In genomic region chr2:227515742-227516141, GRCh38 we compare ENCODE assay signal across 27 cellular contexts. TPM values are rescaled to one million over a fixed set of nuclear protein-coding genes. Genes with fewer than 3 reads are reported as not detected.
A peak's percentile ranks its signal among the peaks of the same experiment; 100 is the strongest.
DNase-seq lines count a peak whose midpoint lies in the region; ATAC-seq and TF ChIP-seq lines count a peak whose summit lies in the region.
"Had no signal": no experiment of that assay in that cellular context is flagged by ENCODE, and none has a peak within 500 bp of the region (broad histone marks: within the 10 kb centered on the region; RNA-seq: fewer than 3 reads in every experiment).

No MANE protein-coding gene starts in this region.

- ATAC-seq in Right ventricle myocardium inferior (no peak), foreskin keratinocyte (peak; percentile 60), HG02588 (IDR thresholded peaks at IDR 0.05; ENCODE audit: unreplicated experiment) (no peak), GM18520 (IDR thresholded peaks at IDR 0.05; ENCODE audit: unreplicated experiment) (no peak)
- no peak for ATAC-seq in activated CD4-positive, alpha-beta T cell treated with anti-CD3 and anti-CD28 coated beads for 36 hours
- ATAC-seq: activated CD8-positive, alpha-beta memory T cell treated with anti-CD3 and anti-CD28 coated beads, Interleukin-2, amount 10 ng/mL, durations not matched to agents 7 days and 5 days; activated T-cell treated with anti-CD3 and anti-CD28 coated beads, Interleukin-2, amount 50 U/mL, for 4 hours; heart right ventricle; lower lobe of right lung; natural killer cell treated with Interleukin-12 subunit alpha and Interleukin-12 subunit beta and Interleukin-15 and Interleukin-18, amount 100 ng/mL, for 72 hours; SK-N-SH treated with all-trans-retinoic acid at 6 μM for 48 hours; stimulated activated naive B cell treated with anti-CD40 and anti-IgM and Interleukin-4, amounts not matched to agents 10 μg/mL and 1 μg/mL and 100 μg/mL, for 72 hours had no signal

- POLR2A ChIA-PET in RWPE1 (lab: Yijun Ruan, JAX; ENCODE audit: low non-redundant PET): no interaction called here
- POLR2A ChIA-PET in activated CD4-positive, alpha-beta T cell treated with anti-CD3 and anti-CD28 coated beads for 36 hours (lab: Charles Lee): no interaction called here

- DNase-seq in cardiac muscle cell (ENCODE audit: low read depth in 1 of 2, low spot score in 1 of 2) (no peak), Right ventricle myocardium inferior (ENCODE audit: missing footprints) (no peak), RWPE1 (ENCODE audit: low spot score) (peak; percentile 4), foreskin keratinocyte (peak; percentile 19 to 56), amygdala (lab: John Stamatoyannopoulos, UW) (no peak)
- no peak for DNase-seq in activated CD4-positive, alpha-beta T cell treated with anti-CD3 and anti-CD28 coated beads for 36 hours
- DNase-seq: 8988T; activated CD4-positive, alpha-beta T cell treated with anti-CD3 and anti-CD28 coated beads, Interleukin-2, amount 50 U/mL, for 4 hours; activated CD8-positive, alpha-beta memory T cell treated with anti-CD3 and anti-CD28 coated beads, Interleukin-2, amount 10 ng/mL, durations not matched to agents 7 days and 5 days; activated gamma-delta T cell; activated naive CD8-positive, alpha-beta T cell treated with anti-CD3 and anti-CD28 coated beads for 36 hours; activated T-cell treated with anti-CD3 and anti-CD28 coated beads, Interleukin-2, amount 50 U/mL, for 4 hours; CD4-positive, alpha-beta memory T cell; heart right ventricle; Karpas-422; kidney; lower lobe of right lung; NCI-H1436 treated with DMSO at 0.1 percent for 48 hours; stimulated activated naive B cell treated with anti-CD40 and anti-IgM and Interleukin-4, amounts not matched to agents 10 μg/mL and 1 μg/mL and 100 μg/mL, for 72 hours; substantia nigra; T-helper 2 cell had no signal

- no peak overlapping the region for H3K4me3 Mint-ChIP-seq in activated CD4-positive, alpha-beta T cell treated with anti-CD3 and anti-CD28 coated beads for 36 hours
- H3K4me3 Mint-ChIP-seq: activated CD8-positive, alpha-beta memory T cell treated with anti-CD3 and anti-CD28 coated beads, Interleukin-2, amount 10 ng/mL, durations not matched to agents 7 days and 5 days; activated naive CD8-positive, alpha-beta T cell treated with anti-CD3 and anti-CD28 coated beads for 36 hours; activated T-cell treated with anti-CD3 and anti-CD28 coated beads, Interleukin-2, amount 50 U/mL, for 4 hours; dendritic cell treated with granulocyte-macrophage colony-stimulating factor and Interleukin-4, amounts not matched to agents 40 ng/mL and 50 ng/mL, for 4 days; natural killer cell treated with Interleukin-12 subunit alpha and Interleukin-12 subunit beta and Interleukin-15 and Interleukin-18, amount 100 ng/mL, for 72 hours; stimulated activated naive B cell treated with anti-CD40 and anti-IgM and Interleukin-4, amounts not matched to agents 10 μg/mL and 1 μg/mL and 100 μg/mL, for 72 hours; type B pancreatic cell had no signal

- H3K36me3 Mint-ChIP-seq in activated CD4-positive, alpha-beta T cell treated with anti-CD3 and anti-CD28 coated beads for 36 hours (ENCODE audit: low read depth): peaks cover 21% of the 10 kb centered on the region
- H3K36me3 Mint-ChIP-seq: natural killer cell treated with Interleukin-12 subunit alpha and Interleukin-12 subunit beta and Interleukin-15 and Interleukin-18, amount 100 ng/mL, for 72 hours had no signal

- TF ChIP-seq CTCF in cardiac muscle cell (IDR thresholded peaks at IDR 0.05; ENCODE audit: low read depth, low read length) (no peak), RWPE1 (conservative IDR thresholded peaks at IDR 0.05; ENCODE audit: low read depth) (no peak), foreskin keratinocyte (conservative IDR thresholded peaks at IDR 0.05) (no peak)

- H3K4me3 ChIP-seq in cardiac muscle cell: no peak overlapping the region
- H3K4me3 ChIP-seq: heart right ventricle, lower lobe of right lung had no signal

- H3K9me3 Mint-ChIP-seq in activated CD4-positive, alpha-beta T cell treated with anti-CD3 and anti-CD28 coated beads for 36 hours (ENCODE audit: low read depth): no peaks in the 10 kb centered on the region
- H3K9me3 Mint-ChIP-seq: activated naive CD8-positive, alpha-beta T cell treated with anti-CD3 and anti-CD28 coated beads for 36 hours; activated T-cell treated with anti-CD3 and anti-CD28 coated beads, Interleukin-2, amount 50 U/mL, for 4 hours; CD4-positive, alpha-beta memory T cell; dendritic cell treated with granulocyte-macrophage colony-stimulating factor and Interleukin-4, amounts not matched to agents 40 ng/mL and 50 ng/mL, for 4 days; natural killer cell treated with Interleukin-12 subunit alpha and Interleukin-12 subunit beta and Interleukin-15 and Interleukin-18, amount 100 ng/mL, for 72 hours; stimulated activated naive B cell treated with anti-CD40 and anti-IgM and Interleukin-4, amounts not matched to agents 10 μg/mL and 1 μg/mL and 100 μg/mL, for 72 hours; type B pancreatic cell had no signal

- peak overlapping the region; percentile 12 for H3K27ac ChIP-seq in cardiac muscle cell
- no peak overlapping the region for H3K27ac ChIP-seq in RWPE1
- peak overlapping the region; percentile 11 for H3K27ac ChIP-seq in foreskin keratinocyte
- H3K27ac ChIP-seq: lower lobe of right lung had no signal

- intact Hi-C loops in Right ventricle myocardium inferior (cut with DNase I): no loop called here
- intact Hi-C loops in activated CD4-positive, alpha-beta T cell treated with anti-CD3 and anti-CD28 coated beads for 36 hours (cut with DNase I, micrococcal nuclease): loop anchor here in 1 of 2 experiments (5.0 kb wide), 1 partner anchor 33 kb away; no protein-coding TSS in a partner anchor

- CTCF ChIA-PET in RWPE1 (lab: Yijun Ruan, JAX): interaction anchor here (0.7 kb wide), 1 partner anchor 40 kb away, joined by 3 read pairs; no protein-coding TSS in a partner anchor
- CTCF ChIA-PET in activated CD4-positive, alpha-beta T cell treated with anti-CD3 and anti-CD28 coated beads for 36 hours (lab: Charles Lee): interaction anchor here (0.6 kb wide), 1 partner anchor 251 kb away, joined by 4 read pairs; no protein-coding TSS in a partner anchor

- peaks cover 69% of the 10 kb centered on the region for H3K4me1 Mint-ChIP-seq in activated CD4-positive, alpha-beta T cell treated with anti-CD3 and anti-CD28 coated beads for 36 hours

- no peaks in the 10 kb centered on the region for H3K9me3 ChIP-seq in cardiac muscle cell (ENCODE audit: low read depth)
- H3K9me3 ChIP-seq: heart right ventricle, lower lobe of right lung had no signal

- peaks cover 3% of the 10 kb centered on the region for H3K36me3 ChIP-seq in cardiac muscle cell
- H3K36me3 ChIP-seq: lower lobe of right lung had no signal

- H3K27me3 ChIP-seq in cardiac muscle cell (no peaks in the 10 kb centered on the region), foreskin keratinocyte (no peaks in the 10 kb centered on the region)
- H3K27me3 ChIP-seq: heart right ventricle had no signal

- H3K4me1 ChIP-seq in cardiac muscle cell (ENCODE audit: low read depth) (peaks cover 40% of the 10 kb centered on the region), foreskin keratinocyte (peaks cover 25% of the 10 kb centered on the region)

- H3K27me3 Mint-ChIP-seq in activated CD4-positive, alpha-beta T cell treated with anti-CD3 and anti-CD28 coated beads for 36 hours: no peaks in the 10 kb centered on the region
- H3K27me3 Mint-ChIP-seq: activated CD8-positive, alpha-beta memory T cell treated with anti-CD3 and anti-CD28 coated beads, Interleukin-2, amount 10 ng/mL, durations not matched to agents 7 days and 5 days; activated naive CD8-positive, alpha-beta T cell treated with anti-CD3 and anti-CD28 coated beads for 36 hours; CD4-positive, alpha-beta memory T cell; dendritic cell treated with granulocyte-macrophage colony-stimulating factor and Interleukin-4, amounts not matched to agents 40 ng/mL and 50 ng/mL, for 4 days; natural killer cell treated with Interleukin-12 subunit alpha and Interleukin-12 subunit beta and Interleukin-15 and Interleukin-18, amount 100 ng/mL, for 72 hours; stimulated activated naive B cell treated with anti-CD40 and anti-IgM and Interleukin-4, amounts not matched to agents 10 μg/mL and 1 μg/mL and 100 μg/mL, for 72 hours; type B pancreatic cell had no signal

- no peak overlapping the region for H3K27ac Mint-ChIP-seq in activated CD4-positive, alpha-beta T cell treated with anti-CD3 and anti-CD28 coated beads for 36 hours
- H3K27ac Mint-ChIP-seq: activated CD8-positive, alpha-beta memory T cell treated with anti-CD3 and anti-CD28 coated beads, Interleukin-2, amount 10 ng/mL, durations not matched to agents 7 days and 5 days; activated naive CD8-positive, alpha-beta T cell treated with anti-CD3 and anti-CD28 coated beads for 36 hours; dendritic cell treated with granulocyte-macrophage colony-stimulating factor and Interleukin-4, amounts not matched to agents 40 ng/mL and 50 ng/mL, for 4 days; natural killer cell treated with Interleukin-12 subunit alpha and Interleukin-12 subunit beta and Interleukin-15 and Interleukin-18, amount 100 ng/mL, for 72 hours; type B pancreatic cell had no signal

RNA-seq across cellular contexts. Expression of gene AGFG1, which starts 43.8 kb away (rescaled TPM):
- total RNA-seq in cardiac muscle cell (34.0 and 35.3 TPM in 2 replicates), Right ventricle myocardium inferior (57.8 TPM), foreskin keratinocyte (80.3 and 83.0 TPM in 2 replicates)
- polyA plus RNA-seq in cardiac muscle cell (39.0 and 55.3 TPM in 2 replicates), foreskin keratinocyte (42.1 and 47.6 TPM in 2 replicates)
- total RNA-seq in activated CD4-positive, alpha-beta T cell treated with anti-CD3 and anti-CD28 coated beads for 36 hours: 100 to 1,000 TPM; 158 to 214 TPM

Comparison
In these comparisons a context has a peak if more than half of its experiments do, and no peak if none do; other contexts are left out.
1. DNase-seq: peak in RWPE1 (single experiment) and foreskin keratinocyte (2 of 2); none in cardiac muscle cell (0 of 2), Right ventricle myocardium inferior (single experiment), amygdala (0 of 56) and activated CD4-positive, alpha-beta T cell treated with anti-CD3 and anti-CD28 coated beads for 36 hours (single experiment).